ENCODE assay signal across 1 cellular context in the genomic region with DNA sequence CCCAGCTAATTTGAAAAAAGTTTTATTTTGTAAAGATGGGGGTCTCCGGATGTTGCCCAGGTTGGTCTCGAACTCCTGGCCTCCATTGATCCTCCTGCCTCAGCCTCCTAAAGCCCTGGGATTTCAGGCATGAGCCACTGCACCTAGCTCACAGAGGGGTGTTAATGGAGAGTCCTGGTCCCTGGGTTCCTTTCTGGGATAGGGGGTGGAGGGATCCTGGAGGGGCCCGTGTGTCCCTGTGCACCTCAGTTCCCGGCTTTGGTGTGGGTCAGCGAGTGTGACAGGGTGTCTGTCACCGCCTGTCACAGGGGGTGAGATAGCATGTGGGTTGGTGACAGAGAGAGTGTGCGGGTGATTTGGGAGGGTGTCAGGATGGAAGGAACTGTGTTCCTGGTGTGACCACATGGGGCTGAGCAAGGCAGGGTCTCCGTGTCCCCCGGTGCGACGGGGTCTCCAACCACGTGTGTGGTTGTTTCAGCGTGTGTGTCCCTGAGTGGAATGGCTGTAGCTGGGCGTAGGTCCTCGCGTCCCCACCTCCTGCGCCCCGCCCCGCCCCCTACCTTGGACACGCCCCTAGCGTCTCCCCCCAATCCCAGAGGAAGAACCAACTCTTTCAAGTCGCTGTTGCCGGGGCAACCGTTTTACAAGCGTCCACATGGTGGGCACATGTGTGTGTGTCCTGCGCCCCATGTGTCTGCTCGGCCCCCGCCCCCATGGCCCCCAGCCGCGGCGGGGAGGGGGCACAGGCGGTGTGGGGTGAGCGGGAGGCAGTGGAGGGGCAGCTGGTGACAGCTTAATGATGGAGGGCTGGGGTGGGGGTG.
TF ChIP-seq lines count a peak whose summit lies in the region.

No MANE protein-coding gene starts in this region.

TF ChIP-seq in WTC11, 78 proteins besides CTCF, POLR2A, EP300 and RAD21:
- TF ChIP-seq ZNF416 (CRISPR knock-in tag; IDR thresholded peaks at IDR 0.05) (no peak), ATF1 (CRISPR knock-in tag; IDR thresholded peaks at IDR 0.05) (no peak), NFYB (CRISPR knock-in tag; conservative IDR thresholded peaks at IDR 0.05; ENCODE audit: low read depth) (no peak), ETV6 (CRISPR knock-in tag; IDR thresholded peaks at IDR 0.05) (no peak), MXD4 (CRISPR knock-in tag; IDR thresholded peaks at IDR 0.05; ENCODE audit: borderline replicate concordance) (no peak), ZNF121 (CRISPR knock-in tag; IDR thresholded peaks at IDR 0.05) (no peak), ATF6 (CRISPR knock-in tag; IDR thresholded peaks at IDR 0.05) (no peak), USF2 (CRISPR knock-in tag; IDR thresholded peaks at IDR 0.05) (no peak), NFATC4 (CRISPR knock-in tag; IDR thresholded peaks at IDR 0.05) (no peak), NR3C1 (CRISPR knock-in tag; conservative IDR thresholded peaks at IDR 0.05; ENCODE audit: low read depth) (no peak), USF1 (CRISPR knock-in tag; IDR thresholded peaks at IDR 0.05) (no peak), CREM (CRISPR knock-in tag; IDR thresholded peaks at IDR 0.05) (no peak), SMAD3 (CRISPR knock-in tag; IDR thresholded peaks at IDR 0.05; ENCODE audit: borderline replicate concordance) (no peak), MLX (CRISPR knock-in tag; IDR thresholded peaks at IDR 0.05) (no peak), FOXP1 (CRISPR knock-in tag; IDR thresholded peaks at IDR 0.05; ENCODE audit: borderline replicate concordance) (no peak), ZNF671 (CRISPR knock-in tag; IDR thresholded peaks at IDR 0.05) (no peak)
- TF ChIP-seq, protein P1, sequence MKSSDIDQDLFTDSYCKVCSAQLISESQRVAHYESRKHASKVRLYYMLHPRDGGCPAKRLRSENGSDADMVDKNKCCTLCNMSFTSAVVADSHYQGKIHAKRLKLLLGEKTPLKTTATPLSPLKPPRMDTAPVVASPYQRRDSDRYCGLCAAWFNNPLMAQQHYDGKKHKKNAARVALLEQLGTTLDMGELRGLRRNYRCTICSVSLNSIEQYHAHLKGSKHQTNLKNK (CRISPR knock-in tag; IDR thresholded peaks at IDR 0.05) = no peak
- TF ChIP-seq, protein P2, sequence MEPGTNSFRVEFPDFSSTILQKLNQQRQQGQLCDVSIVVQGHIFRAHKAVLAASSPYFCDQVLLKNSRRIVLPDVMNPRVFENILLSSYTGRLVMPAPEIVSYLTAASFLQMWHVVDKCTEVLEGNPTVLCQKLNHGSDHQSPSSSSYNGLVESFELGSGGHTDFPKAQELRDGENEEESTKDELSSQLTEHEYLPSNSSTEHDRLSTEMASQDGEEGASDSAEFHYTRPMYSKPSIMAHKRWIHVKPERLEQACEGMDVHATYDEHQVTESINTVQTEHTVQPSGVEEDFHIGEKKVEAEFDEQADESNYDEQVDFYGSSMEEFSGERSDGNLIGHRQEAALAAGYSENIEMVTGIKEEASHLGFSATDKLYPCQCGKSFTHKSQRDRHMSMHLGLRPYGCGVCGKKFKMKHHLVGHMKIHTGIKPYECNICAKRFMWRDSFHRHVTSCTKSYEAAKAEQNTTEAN (CRISPR knock-in tag; IDR thresholded peaks at IDR 0.05) = no peak
- TF ChIP-seq, protein P3, sequence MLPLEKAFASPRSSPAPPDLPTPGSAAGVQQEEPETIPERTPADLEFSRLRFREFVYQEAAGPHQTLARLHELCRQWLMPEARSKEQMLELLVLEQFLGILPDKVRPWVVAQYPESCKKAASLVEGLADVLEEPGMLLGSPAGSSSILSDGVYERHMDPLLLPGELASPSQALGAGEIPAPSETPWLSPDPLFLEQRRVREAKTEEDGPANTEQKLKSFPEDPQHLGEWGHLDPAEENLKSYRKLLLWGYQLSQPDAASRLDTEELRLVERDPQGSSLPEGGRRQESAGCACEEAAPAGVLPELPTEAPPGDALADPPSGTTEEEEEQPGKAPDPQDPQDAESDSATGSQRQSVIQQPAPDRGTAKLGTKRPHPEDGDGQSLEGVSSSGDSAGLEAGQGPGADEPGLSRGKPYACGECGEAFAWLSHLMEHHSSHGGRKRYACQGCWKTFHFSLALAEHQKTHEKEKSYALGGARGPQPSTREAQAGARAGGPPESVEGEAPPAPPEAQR (CRISPR knock-in tag; IDR thresholded peaks at IDR 0.05) = no peak
